Comparison of ENCODE assay signal across 18 cellular contexts in genomic region chr14:34228663-34229001, GRCh38.
DNase-seq lines count a peak whose midpoint lies in the region; ATAC-seq and TF ChIP-seq lines count a peak whose summit lies in the region.
"Had no signal": no experiment of that assay in that cellular context is flagged by ENCODE, and none has a peak within 500 bp of the region (broad histone marks: within the 10 kb centered on the region; RNA-seq: fewer than 3 reads in every experiment).

No MANE protein-coding gene starts in this region.

- H3K27me3 ChIP-seq in GM23338 (ENCODE audit: insufficient read depth) (no peaks in the 10 kb centered on the region), colonic mucosa (no peaks in the 10 kb centered on the region), mesenchymal stem cell (ENCODE audit: control insufficient read depth in 1 of 2, insufficient read depth in 1 of 2, low read length in 2 of 2) (peaks cover 0 to 7% of the 10 kb centered on the region in 2 experiments), sigmoid colon (no peaks in the 10 kb centered on the region)
- H3K27me3 ChIP-seq: MG63, SJCRH30 had no signal

- H4K20me1 ChIP-seq in GM23338 (replicated peaks; ENCODE audit: insufficient read depth) = no peaks in the 10 kb centered on the region

- DNase-seq in GM23338 (ENCODE audit: low spot score) (no peak), colonic mucosa (no peak), mesenchymal stem cell (no peak), sigmoid colon (no peak), SW 1271 (lab: John Stamatoyannopoulos, UW) (no peak)
- DNase-seq: GF-D8, NCI-H1417 treated with DMSO at 0.1 percent for 48 hours, NCI-H187 treated with DMSO at 0.1 percent for 48 hours had no signal

- ATAC-seq in GM23338 (no peak), HG02759 (IDR thresholded peaks at IDR 0.05; ENCODE audit: unreplicated experiment) (no peak), GM18861 (IDR thresholded peaks at IDR 0.05; ENCODE audit: unreplicated experiment) (no peak)

- H3F3A ChIP-seq in GM23338 (replicated peaks; ENCODE audit: low read depth) = no peaks in the 10 kb centered on the region

- no peak overlapping the region for H2AK5ac ChIP-seq in mesenchymal stem cell (ENCODE audit: low read length, severe bottlenecking)

- H3K4me1 ChIP-seq in GM23338 (ENCODE audit: insufficient read depth) (peaks cover 2% of the 10 kb centered on the region; the same call in 1 of the 2 replicates), colonic mucosa (peaks cover 9% of the 10 kb centered on the region), mesenchymal stem cell (ENCODE audit: control insufficient read depth, insufficient read depth, low read depth, low read length) (no peaks in the 10 kb centered on the region), sigmoid colon (peaks cover 0 to 37% (median 14%) of the 10 kb centered on the region in 4 donors)
- H3K4me1 ChIP-seq: A549 had no signal

- H3K36me3 Mint-ChIP-seq in GM23338 (ENCODE audit: low read depth) = no peaks in the 10 kb centered on the region
- H3K36me3 Mint-ChIP-seq: CD14-positive monocyte had no signal

- H3K79me1 ChIP-seq in mesenchymal stem cell (replicated peaks; ENCODE audit: low read length, poor library complexity, severe bottlenecking) = no peaks in the 10 kb centered on the region

- TF ChIP-seq CTCF in GM23338 (conservative IDR thresholded peaks at IDR 0.05; ENCODE audit: low read depth in 2 of 2) (no peak), colonic mucosa (IDR thresholded peaks at IDR 0.05) (no peak), sigmoid colon (IDR thresholded peaks at IDR 0.05) (no peak)

- no peak overlapping the region for H3K23ac ChIP-seq in mesenchymal stem cell (ENCODE audit: low read length in 2 of 2)

- H3K27ac ChIP-seq in GM23338 (ENCODE audit: low read depth) = no peak overlapping the region
- peak overlapping the region; percentile 43 for H3K27ac ChIP-seq in colonic mucosa
- H3K27ac ChIP-seq in mesenchymal stem cell (ENCODE audit: low read length, poor library complexity, severe bottlenecking) = no peak overlapping the region
- H3K27ac ChIP-seq in sigmoid colon = peak overlapping the region in 3 of 4 donors; percentile 1 to 63 (median 56)
- H3K27ac ChIP-seq: A549, SJCRH30 had no signal

- no peak overlapping the region for H3K4me2 ChIP-seq in GM23338
- H3K4me2 ChIP-seq in mesenchymal stem cell (ENCODE audit: low read length, poor library complexity, severe bottlenecking) = no peak overlapping the region

- H3K18ac ChIP-seq in mesenchymal stem cell (ENCODE audit: low read depth in 1 of 2, low read length in 2 of 2) = no peak overlapping the region

- no peak overlapping the region for H3K4me3 Mint-ChIP-seq in GM23338
- H3K4me3 Mint-ChIP-seq: B cell, CD14-positive monocyte, H9, HFFc6 had no signal

- no peaks in the 10 kb centered on the region for H3K9me3 Mint-ChIP-seq in GM23338
- H3K9me3 Mint-ChIP-seq: CD14-positive monocyte, HFFc6 had no signal

- H3K27ac Mint-ChIP-seq in GM23338 = no peak overlapping the region
- H3K27ac Mint-ChIP-seq: B cell, H9, HFFc6 had no signal

- H3K79me2 ChIP-seq in GM23338 (replicated peaks; ENCODE audit: insufficient read depth) = no peaks in the 10 kb centered on the region

- no peak overlapping the region for H3K4ac ChIP-seq in mesenchymal stem cell (ENCODE audit: low read depth in 1 of 2, low read length in 2 of 2)

- peaks cover 5% of the 10 kb centered on the region for H3K9me2 ChIP-seq in GM23338 (ENCODE audit: insufficient read depth)

- peaks cover 8% of the 10 kb centered on the region for H3K4me1 Mint-ChIP-seq in GM23338
- H3K4me1 Mint-ChIP-seq: B cell, CD14-positive monocyte had no signal

- peak overlapping the region; percentile 67 for H2BK15ac ChIP-seq in mesenchymal stem cell (ENCODE audit: low read depth, poor library complexity, severe bottlenecking)

- no peaks in the 10 kb centered on the region for H3K27me3 Mint-ChIP-seq in GM23338 (ENCODE audit: insufficient read depth, low read depth, poor library complexity)

- H3K9me3 ChIP-seq in colonic mucosa (no peaks in the 10 kb centered on the region), mesenchymal stem cell (ENCODE audit: control insufficient read depth, low read length) (no peaks in the 10 kb centered on the region), sigmoid colon (no peaks in the 10 kb centered on the region)
- H3K9me3 ChIP-seq: A549, MG63, SJCRH30 had no signal

- intact Hi-C loops in colonic mucosa (cut with DNase I) (loop anchor here (5.0 to 10.0 kb wide), 3 partner anchors 124 to 386 kb away; partner anchors contain the start of gene EGLN3), sigmoid colon (cut with DNase I) (loop anchor here (1.0 to 5.0 kb wide), 3 partner anchors 166 to 389 kb away; partner anchors contain the start of gene EGLN3)

- H4K91ac ChIP-seq in mesenchymal stem cell (ENCODE audit: low read length) = no peak overlapping the region

- no peak overlapping the region for H2BK5ac ChIP-seq in mesenchymal stem cell (ENCODE audit: low read depth, low read length, poor library complexity, severe bottlenecking)

- H3K14ac ChIP-seq in mesenchymal stem cell (ENCODE audit: low read length in 2 of 2) = no peak overlapping the region

- H3K36me3 ChIP-seq in GM23338 (ENCODE audit: insufficient read depth) (no peaks in the 10 kb centered on the region), colonic mucosa (no peaks in the 10 kb centered on the region), mesenchymal stem cell (ENCODE audit: control insufficient read depth in 1 of 2, insufficient read depth in 2 of 2, low read depth in 1 of 2, low read length in 2 of 2) (no peaks in the 10 kb centered on the region), sigmoid colon (no peaks in the 10 kb centered on the region)
- H3K36me3 ChIP-seq: MG63, SJCRH30 had no signal

- peak overlapping the region; percentile 61; the same call in 1 of the 2 replicates for H2AFZ ChIP-seq in GM23338
- H2AFZ ChIP-seq in mesenchymal stem cell (ENCODE audit: low read depth, low read length) = no peak overlapping the region

- no peak for TF ChIP-seq POLR2A in sigmoid colon (IDR thresholded peaks at IDR 0.05)

- H4K8ac ChIP-seq in mesenchymal stem cell (ENCODE audit: low read length) = peak overlapping the region; percentile 69

- H2BK120ac ChIP-seq in mesenchymal stem cell (ENCODE audit: low read depth, low read length) = no peak overlapping the region

- H2BK12ac ChIP-seq in mesenchymal stem cell (ENCODE audit: low read length in 2 of 2) = no peak overlapping the region

- no peak for TF ChIP-seq EP300 in sigmoid colon (IDR thresholded peaks at IDR 0.05)

- H3K4me3 ChIP-seq in GM23338 (no peak overlapping the region), colonic mucosa (no peak overlapping the region), mesenchymal stem cell (ENCODE audit: insufficient read depth in 1 of 2, low read depth in 1 of 2, low read length in 2 of 2) (no peak overlapping the region), sigmoid colon (no peak overlapping the region)
- H3K4me3 ChIP-seq: A549, K562, MG63, SJCRH30 had no signal

- 43% methylated on average over 5 of the region's 5 CpGs for WGBS in mesenchymal stem cell
- WGBS in sigmoid colon, 2 donors = 31 to 77% methylated on average over 5 of the region's 5 CpGs

- no peak overlapping the region for H3K9ac ChIP-seq in colonic mucosa (ENCODE audit: low read depth in 2 of 2, low read length in 2 of 2)
- H3K9ac ChIP-seq in mesenchymal stem cell (ENCODE audit: low read length) = no peak overlapping the region

TF ChIP-seq in GM23338, 12 proteins besides CTCF, POLR2A, EP300 and RAD21 (continues in another document):
- TF ChIP-seq REST (IDR thresholded peaks at IDR 0.05; ENCODE audit: unreplicated experiment) (no peak), STAT1 (IDR thresholded peaks at IDR 0.05; ENCODE audit: unreplicated experiment) (no peak), NANOG (IDR thresholded peaks at IDR 0.05; ENCODE audit: borderline replicate concordance) (no peak), POLR2AphosphoS5 (IDR thresholded peaks at IDR 0.05; ENCODE audit: low read depth) (no peak), EZH2 (IDR thresholded peaks at IDR 0.05; ENCODE audit: low read depth, unreplicated experiment) (no peak), ZNF114 (CRISPR knock-in tag; IDR thresholded peaks at IDR 0.05) (no peak), JUNB (IDR thresholded peaks at IDR 0.05; ENCODE audit: unreplicated experiment) (no peak)

Comparison
In these comparisons a context has a peak if more than half of its experiments do, and no peak if none do; other contexts are left out.
1. H3K27ac ChIP-seq: peak in colonic mucosa (single experiment) and sigmoid colon (3 of 4); none in GM23338 (single experiment) and mesenchymal stem cell (single experiment).